Comparison of ENCODE assay signal across 8 cellular contexts in genomic region chr18:76491801-76492668, GRCh38. TPM values are rescaled to one million over a fixed set of nuclear protein-coding genes. Genes with fewer than 3 reads are reported as not detected.
DNase-seq lines count a peak whose midpoint lies in the region; ATAC-seq and TF ChIP-seq lines count a peak whose summit lies in the region.

No MANE protein-coding gene starts in this region.

- TF ChIP-seq RAD21 in HCT116 (IDR thresholded peaks at IDR 0.05; ENCODE audit: low read depth), result no peak

- intact Hi-C loops in HCT116 (cut with micrococcal nuclease), result loop anchor here (10.0 kb wide), 1 partner anchor 313 kb away; no protein-coding TSS in a partner anchor

- peak overlapping the region; percentile 98 for H3K4me2 ChIP-seq in HCT116 (ENCODE audit: low read length)

- ATAC-seq in HCT116 (peak; percentile 23), GM19328 (IDR thresholded peaks at IDR 0.05; ENCODE audit: unreplicated experiment) (no peak)

- TF ChIP-seq CTCF in HCT116 (IDR thresholded peaks at IDR 0.05 in 2 of 3, conservative IDR thresholded peaks at IDR 0.05 in 1 of 3; ENCODE audit: borderline replicate concordance in 1 of 3, insufficient read depth in 1 of 3, low read depth in 2 of 3, low read length in 2 of 3), result no peak

- H3K4me1 ChIP-seq in HCT116 (ENCODE audit: control insufficient read depth in 1 of 2, insufficient read depth in 2 of 2, low read length in 2 of 2), result peaks cover 0 to 37% of the 10 kb centered on the region in 2 experiments; a peak in 2 of 4 replicates
- H3K4me1 ChIP-seq in iPS-18a (ENCODE audit: control insufficient read depth, low read depth, low read length), result peaks cover 45% of the 10 kb centered on the region

- H4K20me1 ChIP-seq in HCT116 (ENCODE audit: insufficient read depth), result no peaks in the 10 kb centered on the region

- DNase-seq in COLO829 (ENCODE audit: low spot score), result peak; percentile 59
- DNase-seq in HCT116 (ENCODE audit: low read depth, low spot score), result no peak
- peak; percentile 67 for DNase-seq in OCI-M1 (lab: John Stamatoyannopoulos, UW)
- DNase-seq in astrocyte of the hippocampus (ENCODE audit: low read depth, low spot score), result peak; percentile 69
- no peak for DNase-seq in skeletal muscle cell (ENCODE audit: low read depth)
- no peak for DNase-seq in inferior parietal cortex (ENCODE audit: extremely low spot score)

- H3K9me3 ChIP-seq in HCT116 (ENCODE audit: control insufficient read depth in 1 of 2, insufficient read depth in 1 of 2, low read depth in 1 of 2, low read length in 2 of 2), result no peaks in the 10 kb centered on the region
- H3K9me3 ChIP-seq in iPS-18a (ENCODE audit: control insufficient read depth, low read depth, low read length), result no peaks in the 10 kb centered on the region

- RAD21 ChIA-PET in HCT116 (lab: Charles Lee; ENCODE audit: low non-redundant PET in 1 of 2, low total read pairs in 2 of 2, uncharacterized antibody in 2 of 2, unreplicated experiment in 2 of 2), result no interaction called here

- H2AFZ ChIP-seq in HCT116 (ENCODE audit: low read depth, low read length, poor library complexity, severe bottlenecking), result peak overlapping the region; percentile 16

- POLR2A ChIA-PET in HCT116 (lab: Charles Lee), result interaction anchor here (1.7 kb wide), 1 partner anchor 11 kb away, joined by 8 read pairs; no protein-coding TSS in a partner anchor

- H3K27ac ChIP-seq in HCT116 (ENCODE audit: low read depth, low read length) (peak overlapping the region; percentile 47), iPS-18a (ENCODE audit: low read length) (no peak overlapping the region)

- H3K79me2 ChIP-seq in HCT116 (ENCODE audit: insufficient read depth, low read length), result peaks cover 22% of the 10 kb centered on the region

- H3K36me3 ChIP-seq in HCT116 (ENCODE audit: control insufficient read depth in 1 of 2, insufficient read depth in 2 of 2, low read length in 2 of 2), result no peaks in the 10 kb centered on the region
- no peaks in the 10 kb centered on the region for H3K36me3 ChIP-seq in iPS-18a (ENCODE audit: control insufficient read depth, low read depth, low read length)

- H3K9ac ChIP-seq in HCT116 (ENCODE audit: low read length) (peak overlapping the region; percentile 72), iPS-18a (ENCODE audit: low read length) (peak overlapping the region; percentile 74)

- H3K27me3 ChIP-seq in HCT116 (ENCODE audit: insufficient read depth, low read length) (no peaks in the 10 kb centered on the region), iPS-18a (ENCODE audit: control insufficient read depth, insufficient read depth, low read length) (peaks cover 68% of the 10 kb centered on the region)

- no peaks in the 10 kb centered on the region for H3K9me2 ChIP-seq in HCT116 (ENCODE audit: insufficient read depth)

- CTCF ChIA-PET in HCT116 (lab: Charles Lee), result interaction anchor here (1.1 kb wide), 1 partner anchor 218 kb away, joined by 6 read pairs; no protein-coding TSS in a partner anchor

- H3K4me3 ChIP-seq in HCT116 (replicated peaks in 1 of 2; ENCODE audit: low read depth in 1 of 2, low read length in 2 of 2), result peak overlapping the region; percentile 68 to 76
- H3K4me3 ChIP-seq in iPS-18a (ENCODE audit: low read length), result peak overlapping the region; percentile 87
- H3K4me3 ChIP-seq in skeletal muscle cell (ENCODE audit: low read depth, low read length), result peak overlapping the region; percentile 83

- BruUV-seq in HCT116 (replicated peaks; lab: Mats Ljungman, UMichigan), result TSS peak; percentile 75

- TF ChIP-seq POLR2A in HCT116 (IDR thresholded peaks at IDR 0.05; ENCODE audit: borderline replicate concordance, extremely low read depth, insufficient read depth, insufficient read length), result peak; percentile 0

TF ChIP-seq in HCT116, 20 proteins besides CTCF, POLR2A, EP300 and RAD21:
- TF ChIP-seq MAX (IDR thresholded peaks at IDR 0.05), result no peak
- TF ChIP-seq POLR2AphosphoS5 (IDR thresholded peaks at IDR 0.05; ENCODE audit: low read depth, low read length), result peak; percentile 60
TF ChIP-seq in HCT116: peak in this region for 1.

RNA-seq across cellular contexts. Expression of gene ZNF516, which starts 3.0 kb away (rescaled TPM):
- total RNA-seq in HCT116 (2021; ENCODE audit: unreplicated experiment), result 32.0 TPM
- polyA plus RNA-seq in HCT116 (2012), result 11.1 and 14.5 TPM in 2 replicates

Comparison
In these comparisons a context has a peak if more than half of its experiments do, and no peak if none do; other contexts are left out.
1. DNase-seq: peak in COLO829 (single experiment), OCI-M1 (single experiment) and astrocyte of the hippocampus (single experiment); none in HCT116 (single experiment), skeletal muscle cell (single experiment) and inferior parietal cortex (single experiment).
2. Peak in every context shown above with its lines, with median percentiles within 50 percentile points of each other: H3K4me3 ChIP-seq.